8 cellular contexts compared by ENCODE assay signal in genomic region chr17:82273327-82274133, GRCh38. TPM values are rescaled to one million over a fixed set of nuclear protein-coding genes. Genes with fewer than 3 reads are reported as not detected.
A peak's percentile ranks its signal among the peaks of the same experiment; 100 is the strongest.
DNase-seq lines count a peak whose midpoint lies in the region; ATAC-seq and TF ChIP-seq lines count a peak whose summit lies in the region.

Gene CSNK1D, minus strand, starts transcription at chr17:82273700. Its CDS starts 319 bp downstream, at chr17:82273381.

- H3K9me3 ChIP-seq in adrenal gland (replicated peaks in 1 of 3) (no peaks in the 10 kb centered on the region), heart right ventricle (no peaks in the 10 kb centered on the region)

- H3K4me1 Mint-ChIP-seq in T-helper 1 cell treated with Interleukin-12 subunit alpha and Interleukin-12 subunit beta and Interleukin-4 antibody, amounts not matched to agents 30 μg/mL and 1 μg/mL, for 36 hours (ENCODE audit: low read depth): peaks cover 32% of the 10 kb centered on the region
- H3K4me1 Mint-ChIP-seq in type B pancreatic cell (ENCODE audit: unreplicated experiment): peaks cover 45% of the 10 kb centered on the region

- peak within 1 kb of the TSS; percentile 97 for H3K4me3 Mint-ChIP-seq in T-helper 1 cell treated with Interleukin-12 subunit alpha and Interleukin-12 subunit beta and Interleukin-4 antibody, amounts not matched to agents 30 μg/mL and 1 μg/mL, for 36 hours
- H3K4me3 Mint-ChIP-seq in type B pancreatic cell: peak within 1 kb of the TSS; percentile 93

- ATAC-seq in HG02763 (IDR thresholded peaks at IDR 0.05; ENCODE audit: unreplicated experiment): peak; percentile 62
- ATAC-seq in heart right ventricle: peak; percentile 93 to 96 (median 94)

- intact Hi-C loops in adrenal gland (cut with DNase I) (no loop called here), heart right ventricle (cut with DNase I) (loop anchor here in 4 of 10 donors (1.0 to 5.0 kb wide), 5 partner anchors 15 to 36 kb away; no protein-coding TSS in a partner anchor), posterior vena cava (cut with DNase I) (no loop called here)

- H3K36me3 Mint-ChIP-seq in T-helper 1 cell treated with Interleukin-12 subunit alpha and Interleukin-12 subunit beta and Interleukin-4 antibody, amounts not matched to agents 30 μg/mL and 1 μg/mL, for 36 hours (ENCODE audit: low read depth): peaks cover 20% of the 10 kb centered on the region
- H3K36me3 Mint-ChIP-seq in type B pancreatic cell: peaks cover 23% of the 10 kb centered on the region

- peak within 1 kb of the TSS; percentile 98 for H3K27ac Mint-ChIP-seq in T-helper 1 cell treated with Interleukin-12 subunit alpha and Interleukin-12 subunit beta and Interleukin-4 antibody, amounts not matched to agents 30 μg/mL and 1 μg/mL, for 36 hours
- peak within 1 kb of the TSS; percentile 97 for H3K27ac Mint-ChIP-seq in type B pancreatic cell

- peaks cover 0 to 18% of the 10 kb centered on the region in 2 donors for H3K36me3 ChIP-seq in adrenal gland (replicated peaks in 1 of 2)
- peaks cover 0 to 40% (median 9%) of the 10 kb centered on the region in 9 donors for H3K36me3 ChIP-seq in heart right ventricle

- DNase-seq in GM12864 (ENCODE audit: low read depth): no peak
- peak; percentile 64 for DNase-seq in NCI-H146 treated with DMSO at 0.1 percent for 48 hours (lab: John Stamatoyannopoulos, UW; ENCODE audit: unreplicated experiment)
- DNase-seq in adrenal gland: peak; percentile 85 to 95 (median 92)
- peak; percentile 92 to 93 for DNase-seq in heart right ventricle
- peak; percentile 98 for DNase-seq in posterior vena cava (ENCODE audit: low spot score)
- DNase-seq in type B pancreatic cell (ENCODE audit: extremely low spot score, unreplicated experiment): peak; percentile 93

- TF ChIP-seq POLR2A in adrenal gland (IDR thresholded peaks at IDR 0.05): peak; percentile 88 to 95

- no peaks in the 10 kb centered on the region for H3K27me3 Mint-ChIP-seq in T-helper 1 cell treated with Interleukin-12 subunit alpha and Interleukin-12 subunit beta and Interleukin-4 antibody, amounts not matched to agents 30 μg/mL and 1 μg/mL, for 36 hours (ENCODE audit: low read depth)
- H3K27me3 Mint-ChIP-seq in type B pancreatic cell: no peaks in the 10 kb centered on the region

- H3K27me3 ChIP-seq in adrenal gland (no peaks in the 10 kb centered on the region), heart right ventricle (no peaks in the 10 kb centered on the region)

- WGBS in adrenal gland, 4 donors: 1 to 14% (median 5%) methylated on average over 13 to 80 of the region's 80 CpGs
- 4% methylated on average over 75 to 80 of the region's 80 CpGs for WGBS in heart right ventricle, 2 donors

- peaks cover 31 to 52% of the 10 kb centered on the region in 2 donors for H3K4me1 ChIP-seq in adrenal gland (replicated peaks in 1 of 2)
- peaks cover 14 to 52% (median 47%) of the 10 kb centered on the region in 9 donors for H3K4me1 ChIP-seq in heart right ventricle

- H3K4me3 ChIP-seq in GM12864 (ENCODE audit: low read depth, low read length) (peak within 1 kb of the TSS; percentile 84), adrenal gland (peak within 1 kb of the TSS; percentile 39 to 99 (median 74)), heart right ventricle (peak within 1 kb of the TSS; percentile 61 to 96 (median 88))

- no peaks in the 10 kb centered on the region for H3K9me3 Mint-ChIP-seq in T-helper 1 cell treated with Interleukin-12 subunit alpha and Interleukin-12 subunit beta and Interleukin-4 antibody, amounts not matched to agents 30 μg/mL and 1 μg/mL, for 36 hours
- H3K9me3 Mint-ChIP-seq in type B pancreatic cell: no peaks in the 10 kb centered on the region

- H3K27ac ChIP-seq in adrenal gland (peak within 1 kb of the TSS; percentile 93 to 100 (median 97)), heart right ventricle (peak within 1 kb of the TSS; percentile 86 to 100 (median 98))

- no peak for TF ChIP-seq CTCF in GM12864 (IDR thresholded peaks at IDR 0.05; ENCODE audit: low read depth, low read length, missing control alignments)
- TF ChIP-seq CTCF in adrenal gland (IDR thresholded peaks at IDR 0.05): no peak
- no peak for TF ChIP-seq CTCF in heart right ventricle (IDR thresholded peaks at IDR 0.05)
- TF ChIP-seq CTCF in type B pancreatic cell (conservative IDR thresholded peaks at IDR 0.05): no peak

RNA-seq across cellular contexts. Expression of gene CSNK1D, which starts in this region (rescaled TPM):
- total RNA-seq in adrenal gland (100 to 1,000 TPM in 4 of 8 donors, 10 to 100 TPM in 4; 49.8 to 185 (median 97.4) TPM), heart right ventricle (10 to 100 TPM; 56.8 to 72.7 (median 67.8) TPM), posterior vena cava (100 to 1,000 TPM in 1 of 2 donors, 10 to 100 TPM in 1; 93.6 to 103 TPM), type B pancreatic cell (ENCODE audit: low replicate concordance) (176 and 184 TPM in 2 replicates)
- polyA plus RNA-seq in adrenal gland (100 to 1,000 TPM; 126 to 171 (median 153) TPM), heart right ventricle (10 to 100 TPM; 54.4 to 58.1 TPM)
